15 cellular contexts compared by ENCODE assay signal in genomic region chr10:43211431-43212042, GRCh38. TPM values are rescaled to one million over a fixed set of nuclear protein-coding genes. Genes with fewer than 3 reads are reported as not detected.
A peak's percentile ranks its signal among the peaks of the same experiment; 100 is the strongest.
DNase-seq lines count a peak whose midpoint lies in the region; ATAC-seq and TF ChIP-seq lines count a peak whose summit lies in the region.
"Had no signal": no experiment of that assay in that cellular context is flagged by ENCODE, and none has a peak within 500 bp of the region (broad histone marks: within the 10 kb centered on the region; RNA-seq: fewer than 3 reads in every experiment).

No MANE protein-coding gene starts in this region.

- CTCF ChIA-PET in mammary epithelial cell (lab: Charles Lee; ENCODE audit: low non-redundant PET) (no interaction called here), IMR-90 (lab: Yijun Ruan, JAX) (no interaction called here)

- no peak for TF ChIP-seq CTCF in breast epithelium (IDR thresholded peaks at IDR 0.05)
- TF ChIP-seq CTCF in mammary epithelial cell (conservative IDR thresholded peaks at IDR 0.05 in 1 of 2, IDR thresholded peaks at IDR 0.05 in 1 of 2; ENCODE audit: extremely low read depth in 1 of 2, insufficient read depth in 1 of 2, low read depth in 1 of 2, low read length in 2 of 2), result no peak
- no peak for TF ChIP-seq CTCF in IMR-90 (conservative IDR thresholded peaks at IDR 0.05; ENCODE audit: low read depth, low read length)
- no peak for TF ChIP-seq CTCF in left lung (IDR thresholded peaks at IDR 0.05)
- TF ChIP-seq CTCF in tibial nerve (IDR thresholded peaks at IDR 0.05), result no peak

- H3K79me1 ChIP-seq in IMR-90 (ENCODE audit: low read depth in 1 of 2, low read length in 2 of 2), result no peaks in the 10 kb centered on the region

- no peak overlapping the region for H3K56ac ChIP-seq in IMR-90 (ENCODE audit: extremely low read depth, insufficient read depth, low read length)

- H3K4me2 ChIP-seq in mammary epithelial cell (ENCODE audit: insufficient read depth, low read depth, low read length) (no peak overlapping the region), IMR-90 (ENCODE audit: low read depth, low read length) (no peak overlapping the region)

- H2BK20ac ChIP-seq in IMR-90 (ENCODE audit: low read depth, low read length), result no peak overlapping the region

- no peaks in the 10 kb centered on the region for H4K20me1 ChIP-seq in mammary epithelial cell (ENCODE audit: insufficient read depth, low read length)
- no peaks in the 10 kb centered on the region for H4K20me1 ChIP-seq in IMR-90 (ENCODE audit: insufficient read depth, low read length)

- H3K9me1 ChIP-seq in IMR-90 (ENCODE audit: insufficient read depth, low read length), result no peaks in the 10 kb centered on the region

- ATAC-seq in IMR-90 (ENCODE audit: low read depth), result no peak
- ATAC-seq in left lung, result no peak
- no peak for ATAC-seq in HG03196 (IDR thresholded peaks at IDR 0.05; ENCODE audit: unreplicated experiment)

- H4K91ac ChIP-seq in IMR-90 (ENCODE audit: insufficient read depth, low read depth, low read length), result no peak overlapping the region

- H3K27ac ChIP-seq in breast epithelium, result peak overlapping the region; percentile 48 to 66
- no peak overlapping the region for H3K27ac ChIP-seq in mammary epithelial cell (ENCODE audit: insufficient read depth, low read depth, low read length)
- H3K27ac ChIP-seq in IMR-90 (ENCODE audit: insufficient read depth, low read length), result no peak overlapping the region
- H3K27ac ChIP-seq in left lung, result no peak overlapping the region
- H3K27ac ChIP-seq in tibial nerve, result peak overlapping the region; percentile 29 to 90 (median 50)
- H3K27ac ChIP-seq: GM23248 had no signal

- no peaks in the 10 kb centered on the region for H3K9me3 ChIP-seq in breast epithelium
- H3K9me3 ChIP-seq in mammary epithelial cell (replicated peaks; ENCODE audit: insufficient read depth, low read length), result no peaks in the 10 kb centered on the region
- H3K9me3 ChIP-seq in IMR-90 (ENCODE audit: control insufficient read depth, insufficient read depth, low read length), result no peaks in the 10 kb centered on the region
- H3K9me3 ChIP-seq in left lung, result no peaks in the 10 kb centered on the region
- H3K9me3 ChIP-seq in tibial nerve, result no peaks in the 10 kb centered on the region
- H3K9me3 ChIP-seq: gastroesophageal sphincter had no signal

- H3K36me3 ChIP-seq in breast epithelium, result no peaks in the 10 kb centered on the region
- H3K36me3 ChIP-seq in mammary epithelial cell (ENCODE audit: insufficient read depth, low read length), result no peaks in the 10 kb centered on the region
- H3K36me3 ChIP-seq in IMR-90 (ENCODE audit: control insufficient read depth, insufficient read depth, low read length), result no peaks in the 10 kb centered on the region
- H3K36me3 ChIP-seq in left lung, result no peaks in the 10 kb centered on the region
- H3K36me3 ChIP-seq in tibial nerve, result no peaks in the 10 kb centered on the region
- H3K36me3 ChIP-seq: gastroesophageal sphincter had no signal

- no peak overlapping the region for H2BK120ac ChIP-seq in IMR-90 (ENCODE audit: low read depth, low read length)

- no peak overlapping the region for H3K14ac ChIP-seq in IMR-90 (replicated peaks; ENCODE audit: low read depth, low read length)

- dilution Hi-C loops in mammary epithelial cell (cut with HindIII; ENCODE audit: low sequenced_read_pairs), result no loop called here
- dilution Hi-C loops in IMR-90 (cut with HindIII; ENCODE audit: low sequenced_read_pairs, unreplicated experiment), result no loop called here

- BruUV-seq in mammary epithelial cell (replicated peaks; lab: Mats Ljungman, UMichigan), result no TSS peak
- no TSS peak for BruUV-seq in IMR-90 (replicated peaks; lab: Mats Ljungman, UMichigan)

- H3K27me3 ChIP-seq in breast epithelium (no peaks in the 10 kb centered on the region), mammary epithelial cell (ENCODE audit: insufficient read depth, low read length) (no peaks in the 10 kb centered on the region), IMR-90 (ENCODE audit: control insufficient read depth, insufficient read depth, low read length) (peaks cover 26% of the 10 kb centered on the region; the same call in 1 of the 2 replicates), left lung (peaks cover 0 to 6% of the 10 kb centered on the region in 2 donors), tibial nerve (no peaks in the 10 kb centered on the region)

- 51% methylated on average over 6 of the region's 8 CpGs for WGBS in mammary epithelial cell (ENCODE audit: low coverage, missing lambda C conversion rate)
- 82% methylated on average over 2 of the region's 8 CpGs; no CpG with 5 or more reads in 1 of the 2 experiments for WGBS in IMR-90 (ENCODE audit: extremely low coverage in 2 of 2, insufficient read length in 1 of 2), 2 experiments
- 33 to 60% methylated on average over 3 to 7 of the region's 8 CpGs for WGBS in tibial nerve, 2 donors

- no peak overlapping the region for H2AFZ ChIP-seq in mammary epithelial cell (ENCODE audit: low read depth, low read length)
- H2AFZ ChIP-seq in IMR-90 (replicated peaks; ENCODE audit: low read length, poor library complexity), result no peak overlapping the region
- H2AFZ ChIP-seq: GM23248 had no signal

- in situ Hi-C loops in mammary epithelial cell (cut with MboI; ENCODE audit: low sequenced_read_pairs in 2 of 2), result no loop called here
- in situ Hi-C loops in IMR-90 (cut with MboI; ENCODE audit: low sequenced_read_pairs), result no loop called here

- H3K9ac ChIP-seq in mammary epithelial cell (ENCODE audit: insufficient read depth, low read length) (no peak overlapping the region), IMR-90 (ENCODE audit: low read depth, low read length) (no peak overlapping the region)
- H3K9ac ChIP-seq: GM23248 had no signal

- intact Hi-C loops in breast epithelium (cut with DNase I; ENCODE audit: low total_unique reads) (no loop called here), mammary epithelial cell (cut with micrococcal nuclease) (no loop called here), IMR-90 (cut with micrococcal nuclease) (no loop called here), left lung (cut with DNase I) (no loop called here)

- H3K79me2 ChIP-seq in mammary epithelial cell (ENCODE audit: insufficient read depth, low read length), result no peaks in the 10 kb centered on the region

- DNase-seq in breast epithelium (ENCODE audit: low spot score in 2 of 2) (peak; percentile 12 to 39), mammary epithelial cell (no peak), IMR-90 (no peak), left lung (peak; percentile 26 to 61), tibial nerve (ENCODE audit: low spot score in 2 of 2) (no peak), cerebellar nuclear complex (lab: John Stamatoyannopoulos, UW) (no peak)
- DNase-seq: activated CD4-positive, alpha-beta T cell treated with anti-CD3 and anti-CD28 coated beads, Interleukin-2, amount 50 U/mL, for 1 hour; activated naive CD8-positive, alpha-beta T cell treated with anti-CD3 and anti-CD28 coated beads, Interleukin-2, amount 50 U/mL, for 24 hours; DMS153; NCI-H524; stimulated activated CD4-positive, alpha-beta T cell treated with anti-CD3 and anti-CD28 coated beads, Interleukin-15, amount 100 ng/mL, for 24 hours; T1000 had no signal

- peak overlapping the region; percentile 28 for H2AK9ac ChIP-seq in IMR-90 (replicated peaks; ENCODE audit: low read depth, low read length, poor library complexity)

- H4K5ac ChIP-seq in IMR-90 (ENCODE audit: low read depth, low read length), result no peak overlapping the region

- no peak overlapping the region for H3K23ac ChIP-seq in IMR-90 (ENCODE audit: low read depth, low read length)

- no peaks in the 10 kb centered on the region for H3K4me1 ChIP-seq in breast epithelium
- H3K4me1 ChIP-seq in mammary epithelial cell (ENCODE audit: insufficient read depth, low read length), result peaks cover 20% of the 10 kb centered on the region
- H3K4me1 ChIP-seq in IMR-90 (ENCODE audit: control insufficient read depth, insufficient read depth, low read length), result no peaks in the 10 kb centered on the region
- H3K4me1 ChIP-seq in left lung, result no peaks in the 10 kb centered on the region
- peaks cover 0 to 38% (median 5%) of the 10 kb centered on the region in 4 donors for H3K4me1 ChIP-seq in tibial nerve
- H3K4me1 ChIP-seq: gastroesophageal sphincter had no signal

- H4K8ac ChIP-seq in IMR-90 (ENCODE audit: low read depth in 2 of 2, low read length in 2 of 2), result no peak overlapping the region

- TF ChIP-seq RAD21 in IMR-90 (IDR thresholded peaks at IDR 0.05; ENCODE audit: low read length), result no peak

- no peak overlapping the region for H2BK15ac ChIP-seq in IMR-90 (ENCODE audit: low read depth, low read length)

- H3K4me3 ChIP-seq in breast epithelium, result no peak overlapping the region
- no peak overlapping the region for H3K4me3 ChIP-seq in mammary epithelial cell (replicated peaks in 1 of 3; ENCODE audit: insufficient read depth in 1 of 3, low read depth in 2 of 3, low read length in 3 of 3)
- no peak overlapping the region for H3K4me3 ChIP-seq in IMR-90 (ENCODE audit: insufficient read depth, low read depth, low read length)
- no peak overlapping the region for H3K4me3 ChIP-seq in left lung
- H3K4me3 ChIP-seq in tibial nerve, result no peak overlapping the region
- H3K4me3 ChIP-seq: gastroesophageal sphincter, GM23248 had no signal

- no peak overlapping the region for H3K4ac ChIP-seq in IMR-90 (ENCODE audit: low read depth, low read length)

- TF ChIP-seq POLR2A in breast epithelium (IDR thresholded peaks at IDR 0.05) (no peak), IMR-90 (IDR thresholded peaks at IDR 0.05; ENCODE audit: low read depth, low read length) (no peak), tibial nerve (IDR thresholded peaks at IDR 0.05) (no peak)

- H2AK5ac ChIP-seq in IMR-90 (ENCODE audit: low read depth, low read length), result no peak overlapping the region

- no peak overlapping the region for H2BK5ac ChIP-seq in IMR-90 (ENCODE audit: low read depth, low read length, poor library complexity, severe bottlenecking)

- POLR2A ChIA-PET in IMR-90 (lab: Charles Lee; ENCODE audit: unreplicated experiment), result no interaction called here

- no peak for TF ChIP-seq EP300 in tibial nerve (IDR thresholded peaks at IDR 0.05)

- no peak overlapping the region for H3K18ac ChIP-seq in IMR-90 (ENCODE audit: low read depth, low read length)

TF ChIP-seq in IMR-90, 13 proteins besides CTCF, POLR2A, EP300 and RAD21 (continues in another document):
- TF ChIP-seq CEBPB (IDR thresholded peaks at IDR 0.05; ENCODE audit: low read depth, low read length), result no peak

RNA-seq across cellular contexts. Expression of gene RASGEF1A, which starts 55.3 kb away (rescaled TPM):
- total RNA-seq in breast epithelium, result 10 to 100 TPM in 2 of 3 donors, 1 to 10 TPM in 1; 1.1 to 15.8 (median 11.5) TPM
- 1 to 10 TPM in 1 of 2 donors, not detected in 1; 4.7 TPM for total RNA-seq in mammary epithelial cell
- 0.79 TPM for polyA plus RNA-seq in mammary epithelial cell
- polyA minus RNA-seq in mammary epithelial cell, result not detected
- 0.18 and 0.28 TPM in 2 replicates for total RNA-seq in IMR-90 (2012; rRNA removed)
- polyA plus RNA-seq in IMR-90 (2012; rRNA removed), result 0.15 and 0.55 TPM in 2 replicates
- 0.10 and 0.29 TPM in 2 replicates for polyA plus RNA-seq in IMR-90 (2012; cell fraction: cytosol; rRNA removed)
- 0.44 and 0.64 TPM in 2 replicates for polyA plus RNA-seq in IMR-90 (2012; cell fraction: nucleus; rRNA removed; ENCODE audit: low replicate concordance)
- 1 to 10 TPM; 2.0 to 3.1 TPM for total RNA-seq in left lung
- 10 to 100 TPM in 3 of 4 donors, 1 to 10 TPM in 1; 7.5 to 39.0 (median 13.1) TPM for total RNA-seq in tibial nerve
- polyA plus RNA-seq: GM23248 had no signal

Comparison
In these comparisons a context has a peak if more than half of its experiments do, and no peak if none do; other contexts are left out.
1. DNase-seq: peak in breast epithelium (2 of 2) and left lung (2 of 2); none in mammary epithelial cell (single experiment), IMR-90 (single experiment), tibial nerve (0 of 2) and cerebellar nuclear complex (0 of 2).
2. H3K27ac ChIP-seq: peak in breast epithelium (2 of 2) and tibial nerve (4 of 4); none in mammary epithelial cell (single experiment), IMR-90 (single experiment) and left lung (0 of 2).